ENCODE assay signal across 1 cellular context in genomic region chr4:185127021-185127925, GRCh38.
TF ChIP-seq lines count a peak whose summit lies in the region.

No MANE protein-coding gene starts in this region.

TF ChIP-seq in HepG2, 621 proteins besides CTCF, POLR2A, EP300 and RAD21 (continued from another document and continues in another):
- TF ChIP-seq, protein P1, sequence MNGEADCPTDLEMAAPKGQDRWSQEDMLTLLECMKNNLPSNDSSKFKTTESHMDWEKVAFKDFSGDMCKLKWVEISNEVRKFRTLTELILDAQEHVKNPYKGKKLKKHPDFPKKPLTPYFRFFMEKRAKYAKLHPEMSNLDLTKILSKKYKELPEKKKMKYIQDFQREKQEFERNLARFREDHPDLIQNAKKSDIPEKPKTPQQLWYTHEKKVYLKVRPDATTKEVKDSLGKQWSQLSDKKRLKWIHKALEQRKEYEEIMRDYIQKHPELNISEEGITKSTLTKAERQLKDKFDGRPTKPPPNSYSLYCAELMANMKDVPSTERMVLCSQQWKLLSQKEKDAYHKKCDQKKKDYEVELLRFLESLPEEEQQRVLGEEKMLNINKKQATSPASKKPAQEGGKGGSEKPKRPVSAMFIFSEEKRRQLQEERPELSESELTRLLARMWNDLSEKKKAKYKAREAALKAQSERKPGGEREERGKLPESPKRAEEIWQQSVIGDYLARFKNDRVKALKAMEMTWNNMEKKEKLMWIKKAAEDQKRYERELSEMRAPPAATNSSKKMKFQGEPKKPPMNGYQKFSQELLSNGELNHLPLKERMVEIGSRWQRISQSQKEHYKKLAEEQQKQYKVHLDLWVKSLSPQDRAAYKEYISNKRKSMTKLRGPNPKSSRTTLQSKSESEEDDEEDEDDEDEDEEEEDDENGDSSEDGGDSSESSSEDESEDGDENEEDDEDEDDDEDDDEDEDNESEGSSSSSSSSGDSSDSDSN (CRISPR knock-in tag; IDR thresholded peaks at IDR 0.05), result peak; percentile 73
- TF ChIP-seq, protein P2, sequence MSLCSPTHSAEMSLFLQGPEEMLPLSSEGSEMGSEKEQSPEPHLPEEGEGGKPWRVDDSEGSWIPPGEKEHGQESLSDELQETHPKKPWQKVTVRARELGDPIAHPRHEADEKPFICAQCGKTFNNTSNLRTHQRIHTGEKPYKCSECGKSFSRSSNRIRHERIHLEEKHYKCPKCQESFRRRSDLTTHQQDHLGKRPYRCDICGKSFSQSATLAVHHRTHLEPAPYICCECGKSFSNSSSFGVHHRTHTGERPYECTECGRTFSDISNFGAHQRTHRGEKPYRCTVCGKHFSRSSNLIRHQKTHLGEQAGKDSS (CRISPR knock-in tag; IDR thresholded peaks at IDR 0.05; ENCODE audit: borderline replicate concordance, low read depth), result 0 out of 2 replicates have a peak, but pooled peaks have one; percentile 26
- TF ChIP-seq ZNF274 (CRISPR knock-in tag; IDR thresholded peaks at IDR 0.05) (0 out of 2 replicates have a peak, but pooled peaks have one; percentile 58), ZNF263 (CRISPR knock-in tag; IDR thresholded peaks at IDR 0.05) (no peak), ZNF749 (CRISPR knock-in tag; IDR thresholded peaks at IDR 0.05; ENCODE audit: borderline replicate concordance) (no peak), SOX6 (IDR thresholded peaks at IDR 0.05) (no peak), SOX6 (CRISPR knock-in tag; IDR thresholded peaks at IDR 0.05) (peak; percentile 21; the same call in 1 of the 2 replicates), KLF15 (CRISPR knock-in tag; IDR thresholded peaks at IDR 0.05; ENCODE audit: borderline replicate concordance) (no peak), GLI4 (CRISPR knock-in tag; IDR thresholded peaks at IDR 0.05; ENCODE audit: borderline replicate concordance) (peak; percentile 81; the same call in 1 of the 2 replicates), CBX2 (IDR thresholded peaks at IDR 0.05; ENCODE audit: low read depth, low read length) (no peak), CBX2 (CRISPR knock-in tag; IDR thresholded peaks at IDR 0.05; ENCODE audit: low read depth) (peak; percentile 69; the same call in 1 of the 2 replicates), ONECUT2 (CRISPR knock-in tag; IDR thresholded peaks at IDR 0.05) (no peak), MYC (CRISPR knock-in tag; IDR thresholded peaks at IDR 0.05; ENCODE audit: borderline replicate concordance) (peak; percentile 19; the same call in 1 of the 2 replicates), MTA1 (CRISPR knock-in tag; IDR thresholded peaks at IDR 0.05; ENCODE audit: borderline replicate concordance) (0 out of 2 replicates have a peak, but pooled peaks have one; percentile 42), ZNF430 (CRISPR knock-in tag; IDR thresholded peaks at IDR 0.05) (no peak), ZBTB2 (CRISPR knock-in tag; IDR thresholded peaks at IDR 0.05; ENCODE audit: low read depth) (no peak), SMAD1 (CRISPR knock-in tag; IDR thresholded peaks at IDR 0.05; ENCODE audit: borderline replicate concordance, low read depth) (no peak), GABPB1 (CRISPR knock-in tag; IDR thresholded peaks at IDR 0.05) (peak; percentile 26; the same call in 1 of the 2 replicates), ZNF333 (CRISPR knock-in tag; IDR thresholded peaks at IDR 0.05; ENCODE audit: borderline replicate concordance) (0 out of 2 replicates have a peak, but pooled peaks have one; percentile 71), NR2F1 (CRISPR knock-in tag; IDR thresholded peaks at IDR 0.05) (no peak), ZSCAN20 (CRISPR knock-in tag; IDR thresholded peaks at IDR 0.05; ENCODE audit: borderline replicate concordance) (no peak), PITX1 (CRISPR knock-in tag; IDR thresholded peaks at IDR 0.05) (no peak), CHCHD3 (CRISPR knock-in tag; IDR thresholded peaks at IDR 0.05) (0 out of 2 replicates have a peak, but pooled peaks have one; percentile 60), ELF1 (CRISPR knock-in tag; IDR thresholded peaks at IDR 0.05) (no peak), ZNF839 (CRISPR knock-in tag; IDR thresholded peaks at IDR 0.05; ENCODE audit: borderline replicate concordance) (no peak), HNF4A (CRISPR knock-in tag; IDR thresholded peaks at IDR 0.05) (0 out of 2 replicates have a peak, but pooled peaks have one; percentile 0), ZBTB14 (CRISPR knock-in tag; IDR thresholded peaks at IDR 0.05) (no peak), IRF9 (CRISPR knock-in tag; IDR thresholded peaks at IDR 0.05; ENCODE audit: borderline replicate concordance) (0 out of 2 replicates have a peak, but pooled peaks have one; percentile 33), ZNF547 (CRISPR knock-in tag; IDR thresholded peaks at IDR 0.05) (peak; percentile 62; the same call in 1 of the 2 replicates), FLYWCH1 (CRISPR knock-in tag; IDR thresholded peaks at IDR 0.05) (no peak), TCF12 (IDR thresholded peaks at IDR 0.05) (no peak), TCF12 (CRISPR knock-in tag; IDR thresholded peaks at IDR 0.05) (no peak), ZNF33B (CRISPR knock-in tag; IDR thresholded peaks at IDR 0.05) (peak; percentile 65; the same call in 1 of the 2 replicates), ZNF619 (CRISPR knock-in tag; IDR thresholded peaks at IDR 0.05) (no peak), HNRNPH1 (optimal IDR thresholded peaks at IDR 0.05; ENCODE audit: low read depth, low read length) (no peak), SP140L (CRISPR knock-in tag; IDR thresholded peaks at IDR 0.05; ENCODE audit: borderline replicate concordance) (no peak), NFATC3 (CRISPR knock-in tag; IDR thresholded peaks at IDR 0.05) (0 out of 2 replicates have a peak, but pooled peaks have one; percentile 57), MTF2 (CRISPR knock-in tag; IDR thresholded peaks at IDR 0.05; ENCODE audit: borderline replicate concordance) (peak; percentile 39; the same call in 1 of the 2 replicates), ZBTB7A (CRISPR knock-in tag; IDR thresholded peaks at IDR 0.05) (no peak), MAFG (CRISPR knock-in tag; IDR thresholded peaks at IDR 0.05) (no peak), THRA (CRISPR knock-in tag; IDR thresholded peaks at IDR 0.05; ENCODE audit: borderline replicate concordance) (0 out of 2 replicates have a peak, but pooled peaks have one; percentile 15), DR1 (CRISPR knock-in tag; IDR thresholded peaks at IDR 0.05) (no peak), HNRNPL (IDR thresholded peaks at IDR 0.05; ENCODE audit: low read depth, low read length) (no peak), BCL6 (CRISPR knock-in tag; IDR thresholded peaks at IDR 0.05) (peak; percentile 44), SETDB1 (CRISPR knock-in tag; IDR thresholded peaks at IDR 0.05; ENCODE audit: borderline replicate concordance) (no peak), NRL (CRISPR knock-in tag; IDR thresholded peaks at IDR 0.05; ENCODE audit: borderline replicate concordance) (peak; percentile 23; the same call in 1 of the 2 replicates)
- TF ChIP-seq, protein P3, sequence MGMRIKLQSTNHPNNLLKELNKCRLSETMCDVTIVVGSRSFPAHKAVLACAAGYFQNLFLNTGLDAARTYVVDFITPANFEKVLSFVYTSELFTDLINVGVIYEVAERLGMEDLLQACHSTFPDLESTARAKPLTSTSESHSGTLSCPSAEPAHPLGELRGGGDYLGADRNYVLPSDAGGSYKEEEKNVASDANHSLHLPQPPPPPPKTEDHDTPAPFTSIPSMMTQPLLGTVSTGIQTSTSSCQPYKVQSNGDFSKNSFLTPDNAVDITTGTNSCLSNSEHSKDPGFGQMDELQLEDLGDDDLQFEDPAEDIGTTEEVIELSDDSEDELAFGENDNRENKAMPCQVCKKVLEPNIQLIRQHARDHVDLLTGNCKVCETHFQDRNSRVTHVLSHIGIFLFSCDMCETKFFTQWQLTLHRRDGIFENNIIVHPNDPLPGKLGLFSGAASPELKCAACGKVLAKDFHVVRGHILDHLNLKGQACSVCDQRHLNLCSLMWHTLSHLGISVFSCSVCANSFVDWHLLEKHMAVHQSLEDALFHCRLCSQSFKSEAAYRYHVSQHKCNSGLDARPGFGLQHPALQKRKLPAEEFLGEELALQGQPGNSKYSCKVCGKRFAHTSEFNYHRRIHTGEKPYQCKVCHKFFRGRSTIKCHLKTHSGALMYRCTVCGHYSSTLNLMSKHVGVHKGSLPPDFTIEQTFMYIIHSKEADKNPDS (CRISPR knock-in tag; IDR thresholded peaks at IDR 0.05), result no peak
- TF ChIP-seq, protein P4, sequence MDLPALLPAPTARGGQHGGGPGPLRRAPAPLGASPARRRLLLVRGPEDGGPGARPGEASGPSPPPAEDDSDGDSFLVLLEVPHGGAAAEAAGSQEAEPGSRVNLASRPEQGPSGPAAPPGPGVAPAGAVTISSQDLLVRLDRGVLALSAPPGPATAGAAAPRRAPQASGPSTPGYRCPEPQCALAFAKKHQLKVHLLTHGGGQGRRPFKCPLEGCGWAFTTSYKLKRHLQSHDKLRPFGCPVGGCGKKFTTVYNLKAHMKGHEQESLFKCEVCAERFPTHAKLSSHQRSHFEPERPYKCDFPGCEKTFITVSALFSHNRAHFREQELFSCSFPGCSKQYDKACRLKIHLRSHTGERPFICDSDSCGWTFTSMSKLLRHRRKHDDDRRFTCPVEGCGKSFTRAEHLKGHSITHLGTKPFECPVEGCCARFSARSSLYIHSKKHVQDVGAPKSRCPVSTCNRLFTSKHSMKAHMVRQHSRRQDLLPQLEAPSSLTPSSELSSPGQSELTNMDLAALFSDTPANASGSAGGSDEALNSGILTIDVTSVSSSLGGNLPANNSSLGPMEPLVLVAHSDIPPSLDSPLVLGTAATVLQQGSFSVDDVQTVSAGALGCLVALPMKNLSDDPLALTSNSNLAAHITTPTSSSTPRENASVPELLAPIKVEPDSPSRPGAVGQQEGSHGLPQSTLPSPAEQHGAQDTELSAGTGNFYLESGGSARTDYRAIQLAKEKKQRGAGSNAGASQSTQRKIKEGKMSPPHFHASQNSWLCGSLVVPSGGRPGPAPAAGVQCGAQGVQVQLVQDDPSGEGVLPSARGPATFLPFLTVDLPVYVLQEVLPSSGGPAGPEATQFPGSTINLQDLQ (CRISPR knock-in tag; IDR thresholded peaks at IDR 0.05), result no peak
- TF ChIP-seq, protein P5, sequence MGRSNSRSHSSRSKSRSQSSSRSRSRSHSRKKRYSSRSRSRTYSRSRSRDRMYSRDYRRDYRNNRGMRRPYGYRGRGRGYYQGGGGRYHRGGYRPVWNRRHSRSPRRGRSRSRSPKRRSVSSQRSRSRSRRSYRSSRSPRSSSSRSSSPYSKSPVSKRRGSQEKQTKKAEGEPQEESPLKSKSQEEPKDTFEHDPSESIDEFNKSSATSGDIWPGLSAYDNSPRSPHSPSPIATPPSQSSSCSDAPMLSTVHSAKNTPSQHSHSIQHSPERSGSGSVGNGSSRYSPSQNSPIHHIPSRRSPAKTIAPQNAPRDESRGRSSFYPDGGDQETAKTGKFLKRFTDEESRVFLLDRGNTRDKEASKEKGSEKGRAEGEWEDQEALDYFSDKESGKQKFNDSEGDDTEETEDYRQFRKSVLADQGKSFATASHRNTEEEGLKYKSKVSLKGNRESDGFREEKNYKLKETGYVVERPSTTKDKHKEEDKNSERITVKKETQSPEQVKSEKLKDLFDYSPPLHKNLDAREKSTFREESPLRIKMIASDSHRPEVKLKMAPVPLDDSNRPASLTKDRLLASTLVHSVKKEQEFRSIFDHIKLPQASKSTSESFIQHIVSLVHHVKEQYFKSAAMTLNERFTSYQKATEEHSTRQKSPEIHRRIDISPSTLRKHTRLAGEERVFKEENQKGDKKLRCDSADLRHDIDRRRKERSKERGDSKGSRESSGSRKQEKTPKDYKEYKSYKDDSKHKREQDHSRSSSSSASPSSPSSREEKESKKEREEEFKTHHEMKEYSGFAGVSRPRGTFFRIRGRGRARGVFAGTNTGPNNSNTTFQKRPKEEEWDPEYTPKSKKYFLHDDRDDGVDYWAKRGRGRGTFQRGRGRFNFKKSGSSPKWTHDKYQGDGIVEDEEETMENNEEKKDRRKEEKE (IDR thresholded peaks at IDR 0.05), result no peak
- TF ChIP-seq, protein P6, sequence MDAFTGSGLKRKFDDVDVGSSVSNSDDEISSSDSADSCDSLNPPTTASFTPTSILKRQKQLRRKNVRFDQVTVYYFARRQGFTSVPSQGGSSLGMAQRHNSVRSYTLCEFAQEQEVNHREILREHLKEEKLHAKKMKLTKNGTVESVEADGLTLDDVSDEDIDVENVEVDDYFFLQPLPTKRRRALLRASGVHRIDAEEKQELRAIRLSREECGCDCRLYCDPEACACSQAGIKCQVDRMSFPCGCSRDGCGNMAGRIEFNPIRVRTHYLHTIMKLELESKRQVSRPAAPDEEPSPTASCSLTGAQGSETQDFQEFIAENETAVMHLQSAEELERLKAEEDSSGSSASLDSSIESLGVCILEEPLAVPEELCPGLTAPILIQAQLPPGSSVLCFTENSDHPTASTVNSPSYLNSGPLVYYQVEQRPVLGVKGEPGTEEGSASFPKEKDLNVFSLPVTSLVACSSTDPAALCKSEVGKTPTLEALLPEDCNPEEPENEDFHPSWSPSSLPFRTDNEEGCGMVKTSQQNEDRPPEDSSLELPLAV (CRISPR knock-in tag; conservative IDR thresholded peaks at IDR 0.05; ENCODE audit: low read depth), result no peak
